Comparison of ENCODE assay signal across 16 cellular contexts in the genomic region with DNA sequence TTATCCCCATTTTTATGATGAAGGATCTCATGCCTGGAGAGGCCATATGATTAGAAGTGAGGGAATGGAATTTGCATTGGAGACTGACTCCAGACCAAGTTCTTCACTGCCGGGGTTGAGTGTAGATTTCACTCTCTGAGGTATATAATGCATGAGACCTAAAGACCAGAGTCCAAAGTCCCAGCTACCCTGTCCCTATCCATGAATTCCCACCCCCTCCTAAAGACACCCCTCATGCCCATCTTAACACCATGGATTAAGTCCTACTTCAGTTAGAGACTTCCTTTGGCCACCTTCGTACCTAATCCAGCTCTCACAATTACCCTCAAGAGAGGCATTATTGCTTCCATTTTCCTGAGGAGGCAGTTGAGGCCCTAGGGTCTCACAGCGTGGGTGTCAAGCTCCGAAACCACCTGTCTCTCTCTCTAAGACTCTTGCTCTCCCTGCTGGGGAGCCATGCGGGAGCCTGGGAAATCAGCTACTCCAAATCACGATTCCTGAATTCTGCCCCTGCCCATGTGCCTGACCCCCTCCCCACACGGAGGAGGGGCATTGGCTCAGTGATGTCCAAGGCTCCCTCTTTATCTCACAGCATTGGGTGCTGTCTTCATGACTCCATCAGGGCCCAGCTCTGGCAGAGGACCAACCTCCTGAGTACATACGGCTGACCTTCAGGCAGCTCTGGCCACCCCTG. TPM values are rescaled to one million over a fixed set of nuclear protein-coding genes. Genes with fewer than 3 reads are reported as not detected.
DNase-seq lines count a peak whose midpoint lies in the region; ATAC-seq and TF ChIP-seq lines count a peak whose summit lies in the region.
"Had no signal": no experiment of that assay in that cellular context is flagged by ENCODE, and none has a peak within 500 bp of the region (broad histone marks: within the 10 kb centered on the region; RNA-seq: fewer than 3 reads in every experiment).

No MANE protein-coding gene starts in this region.

- no peaks in the 10 kb centered on the region for H3K9me3 ChIP-seq in spleen
- H3K9me3 ChIP-seq: A549, BE2C had no signal

- WGBS in spleen, 5 donors: 88 to 95% (median 90%) methylated on average over 8 of the region's 8 CpGs

- POLR2A ChIA-PET in naive thymus-derived CD8-positive, alpha-beta T cell (lab: Charles Lee): no interaction called here

- H3K4me1 ChIP-seq in spleen: no peaks in the 10 kb centered on the region
- H3K4me1 ChIP-seq: A549, BE2C had no signal

- peaks cover 21% of the 10 kb centered on the region for H3K27me3 Mint-ChIP-seq in activated CD8-positive, alpha-beta memory T cell treated with anti-CD3 and anti-CD28 coated beads, Interleukin-2, amount 10 ng/mL, durations not matched to agents 7 days and 5 days
- H3K27me3 Mint-ChIP-seq in naive thymus-derived CD8-positive, alpha-beta T cell: peaks cover 4 to 13% (median 5%) of the 10 kb centered on the region in 5 donors

- CTCF ChIA-PET in activated CD8-positive, alpha-beta memory T cell treated with anti-CD3 and anti-CD28 coated beads, Interleukin-2, amount 10 ng/mL, durations not matched to agents 7 days and 5 days (lab: Charles Lee): interaction anchor here (0.6 kb wide), 1 partner anchor 230 kb away, joined by 3 read pairs; no protein-coding TSS in a partner anchor

- no peak overlapping the region for H3K4me3 ChIP-seq in spleen
- H3K4me3 ChIP-seq: A549, GM12878, GM23338 had no signal

- intact Hi-C loops in spleen (cut with DNase I; ENCODE audit: low total_unique reads): no loop called here

- peaks cover 0 to 20% (median 0%) of the 10 kb centered on the region in 7 donors for H3K27me3 ChIP-seq in spleen (replicated peaks in 1 of 7)
- H3K27me3 ChIP-seq: BE2C had no signal

- no peaks in the 10 kb centered on the region for H3K36me3 Mint-ChIP-seq in activated CD8-positive, alpha-beta memory T cell treated with anti-CD3 and anti-CD28 coated beads, Interleukin-2, amount 10 ng/mL, durations not matched to agents 7 days and 5 days
- no peaks in the 10 kb centered on the region for H3K36me3 Mint-ChIP-seq in naive thymus-derived CD8-positive, alpha-beta T cell
- H3K36me3 Mint-ChIP-seq: CD4-positive, alpha-beta memory T cell had no signal

- no peak overlapping the region for H3K27ac Mint-ChIP-seq in activated CD8-positive, alpha-beta memory T cell treated with anti-CD3 and anti-CD28 coated beads, Interleukin-2, amount 10 ng/mL, durations not matched to agents 7 days and 5 days
- H3K27ac Mint-ChIP-seq in naive thymus-derived CD8-positive, alpha-beta T cell: peak overlapping the region in 1 of 10 donors; percentile 20
- H3K27ac Mint-ChIP-seq: GM23338 had no signal

- DNase-seq in activated CD8-positive, alpha-beta memory T cell treated with anti-CD3 and anti-CD28 coated beads, Interleukin-2, amount 10 ng/mL, durations not matched to agents 7 days and 5 days: peak; percentile 21
- peak; percentile 26 for DNase-seq in activated CD8-positive, alpha-beta memory T cell treated with anti-CD3 and anti-CD28 coated beads, Interleukin-2, amount 50 U/mL, for 48 hours
- DNase-seq in left lobe of liver (ENCODE audit: low spot score): no peak
- DNase-seq in spleen: peak; percentile 35
- DNase-seq in naive thymus-derived CD8-positive, alpha-beta T cell: no peak
- no peak for DNase-seq in hippocampal formation (lab: John Stamatoyannopoulos, UW)
- DNase-seq: BE2C; CD4-positive, alpha-beta memory T cell; DMS79; H7 had no signal

- H3K4me3 Mint-ChIP-seq in activated CD8-positive, alpha-beta memory T cell treated with anti-CD3 and anti-CD28 coated beads, Interleukin-2, amount 10 ng/mL, durations not matched to agents 7 days and 5 days: no peak overlapping the region
- H3K4me3 Mint-ChIP-seq in naive thymus-derived CD8-positive, alpha-beta T cell: no peak overlapping the region
- H3K4me3 Mint-ChIP-seq: CD4-positive, alpha-beta memory T cell; GM23338 had no signal

- H3K9me3 Mint-ChIP-seq in activated CD8-positive, alpha-beta memory T cell treated with anti-CD3 and anti-CD28 coated beads, Interleukin-2, amount 10 ng/mL, durations not matched to agents 7 days and 5 days (ENCODE audit: low read depth): no peaks in the 10 kb centered on the region
- H3K9me3 Mint-ChIP-seq in naive thymus-derived CD8-positive, alpha-beta T cell: no peaks in the 10 kb centered on the region
- H3K9me3 Mint-ChIP-seq: CD4-positive, alpha-beta memory T cell; GM23338 had no signal

- TF ChIP-seq CTCF in spleen (IDR thresholded peaks at IDR 0.05 in 8 of 11, conservative IDR thresholded peaks at IDR 0.05 in 3 of 11): no peak

- peaks cover 16% of the 10 kb centered on the region for H3K4me1 Mint-ChIP-seq in activated CD8-positive, alpha-beta memory T cell treated with anti-CD3 and anti-CD28 coated beads, Interleukin-2, amount 10 ng/mL, durations not matched to agents 7 days and 5 days
- H3K4me1 Mint-ChIP-seq in naive thymus-derived CD8-positive, alpha-beta T cell: peaks cover 1 to 8% (median 4%) of the 10 kb centered on the region in 4 donors

- ATAC-seq in activated CD8-positive, alpha-beta memory T cell treated with anti-CD3 and anti-CD28 coated beads, Interleukin-2, amount 10 ng/mL, durations not matched to agents 7 days and 5 days: no peak
- ATAC-seq in left lobe of liver: peak; percentile 38
- no peak for ATAC-seq in naive thymus-derived CD8-positive, alpha-beta T cell
- ATAC-seq in HG02588 (IDR thresholded peaks at IDR 0.05; ENCODE audit: unreplicated experiment): no peak
- ATAC-seq: A549, GM12878, GM23338 had no signal

- TF ChIP-seq POLR2A in spleen (IDR thresholded peaks at IDR 0.05): no peak

- H3K36me3 ChIP-seq in spleen: no peaks in the 10 kb centered on the region
- H3K36me3 ChIP-seq: BE2C had no signal

- no peak overlapping the region for H3K27ac ChIP-seq in spleen
- H3K27ac ChIP-seq: A549, C4-2B had no signal

RNA-seq across cellular contexts. Expression of gene FOXO6, which starts 11.7 kb away (rescaled TPM):
- total RNA-seq in activated CD8-positive, alpha-beta memory T cell treated with anti-CD3 and anti-CD28 coated beads, Interleukin-2, amount 10 ng/mL, durations not matched to agents 7 days and 5 days: not detected
- total RNA-seq in left lobe of liver: 0.38 TPM
- total RNA-seq in spleen: 1 to 10 TPM in 2 of 7 donors, under 1 TPM in 4, not detected in 1; 0.26 to 1.6 (median 0.41) TPM
- under 1 TPM; 0.14 to 0.20 (median 0.19) TPM for polyA plus RNA-seq in spleen
- total RNA-seq in naive thymus-derived CD8-positive, alpha-beta T cell: under 1 TPM in 1 of 2 experiments, not detected in 1; 0.19 TPM
- polyA plus RNA-seq in naive thymus-derived CD8-positive, alpha-beta T cell: not detected
- total RNA-seq: CD4-positive, alpha-beta memory T cell; GM12878 had no signal
- polyA plus RNA-seq: AG04450; CD4-positive, alpha-beta memory T cell had no signal

Comparison
In these comparisons a context has a peak if more than half of its experiments do, and no peak if none do; other contexts are left out.
1. DNase-seq: peak in activated CD8-positive, alpha-beta memory T cell treated with anti-CD3 and anti-CD28 coated beads, Interleukin-2, amount 10 ng/mL, durations not matched to agents 7 days and 5 days (single experiment), activated CD8-positive, alpha-beta memory T cell treated with anti-CD3 and anti-CD28 coated beads, Interleukin-2, amount 50 U/mL, for 48 hours (single experiment) and spleen (single experiment); none in left lobe of liver (single experiment), naive thymus-derived CD8-positive, alpha-beta T cell (0 of 10) and hippocampal formation (0 of 2).